ENCODE assay signal across 8 cellular contexts in genomic region chr6:135880066-135880972, GRCh38.
DNase-seq lines count a peak whose midpoint lies in the region; ATAC-seq lines count a peak whose summit lies in the region.

No MANE protein-coding gene starts in this region.

- H3K36me3 ChIP-seq in KOPT-K1 (ENCODE audit: insufficient read depth, low read length) = no peaks in the 10 kb centered on the region

- H3K27ac ChIP-seq in KOPT-K1 (ENCODE audit: low read depth, low read length, poor library complexity, severe bottlenecking) = peak overlapping the region; percentile 59

- DNase-seq in EH (ENCODE audit: low read depth) (peak; percentile 88), germinal center (ENCODE audit: low spot score) (peak; percentile 46), D341Med (ENCODE audit: low spot score) (no peak), NCI-H748 (lab: John Stamatoyannopoulos, UW; ENCODE audit: unreplicated experiment) (no peak)
- DNase-seq in activated CD8-positive, alpha-beta memory T cell treated with anti-CD3 and anti-CD28 coated beads, Interleukin-2, amount 50 U/mL, for 4 hours = peak; percentile 35
- peak; percentile 54 for DNase-seq in stimulated activated CD4-positive, alpha-beta T cell treated with anti-CD3 and anti-CD28 coated beads, Interleukin-4, amount 100 ng/mL, for 24 hours

- ATAC-seq in GM21576 (IDR thresholded peaks at IDR 0.05; ENCODE audit: unreplicated experiment) = peak; percentile 96

- H3K9me3 ChIP-seq in KOPT-K1 (ENCODE audit: insufficient read depth, low read length, poor library complexity, severe bottlenecking) = no peaks in the 10 kb centered on the region

Comparison
In these comparisons a context has a peak if more than half of its experiments do, and no peak if none do; other contexts are left out.
1. DNase-seq: peak in EH (single experiment), activated CD8-positive, alpha-beta memory T cell treated with anti-CD3 and anti-CD28 coated beads, Interleukin-2, amount 50 U/mL, for 4 hours (single experiment), germinal center (single experiment) and stimulated activated CD4-positive, alpha-beta T cell treated with anti-CD3 and anti-CD28 coated beads, Interleukin-4, amount 100 ng/mL, for 24 hours (single experiment); none in D341Med (single experiment) and NCI-H748 (single experiment).